ENCODE assay signal across 9 cellular contexts in genomic region chr22:37817705-37818311, GRCh38.
DNase-seq lines count a peak whose midpoint lies in the region; FAIRE-seq and TF ChIP-seq lines count a peak whose summit lies in the region.
"Had no signal": no experiment of that assay in that cellular context is flagged by ENCODE, and none has a peak within 500 bp of the region (broad histone marks: within the 10 kb centered on the region; RNA-seq: fewer than 3 reads in every experiment).

No MANE protein-coding gene starts in this region.

- peak; percentile 97 for FAIRE-seq in urothelium cell line (lab: Jason Lieb, UNC)
- FAIRE-seq: A204.1 had no signal

- no peak overlapping the region for H3K9ac ChIP-seq in rectal smooth muscle tissue (ENCODE audit: low read length)

- peaks cover 4% of the 10 kb centered on the region for H3K4me1 ChIP-seq in rectal smooth muscle tissue (ENCODE audit: control insufficient read depth, insufficient read depth, low read length)

- H3K27me3 ChIP-seq in rectal smooth muscle tissue (ENCODE audit: control insufficient read depth, insufficient read depth, low read length), result peaks cover 9% of the 10 kb centered on the region

- no peak overlapping the region for H3K4me3 ChIP-seq in NB4 (ENCODE audit: low read depth, low read length)
- H3K4me3 ChIP-seq in rectal smooth muscle tissue (ENCODE audit: low read length), result peak overlapping the region; percentile 73

- H3K27ac ChIP-seq in angular gyrus (ENCODE audit: low read depth, low read length) (peak overlapping the region; percentile 70), rectal smooth muscle tissue (ENCODE audit: low read depth, low read length) (peak overlapping the region; percentile 30)

- TF ChIP-seq POLR2A in NB4 (IDR thresholded peaks at IDR 0.05; ENCODE audit: extremely low read depth, insufficient read length), result no peak

- DNase-seq in DMS53 (lab: John Stamatoyannopoulos, UW) (peak; percentile 75), DMS53 treated with DMSO at 0.1 percent for 48 hours (lab: John Stamatoyannopoulos, UW; ENCODE audit: unreplicated experiment) (no peak), NB4 (ENCODE audit: low read depth) (peak; percentile 74), T-helper 2 cell (peak; percentile 52 to 78 (median 68)), hepatic stellate cell (ENCODE audit: low spot score) (peak; percentile 93), urothelium cell line (ENCODE audit: low spot score) (peak; percentile 92)

- peak; percentile 82 for TF ChIP-seq CTCF in NB4 (IDR thresholded peaks at IDR 0.05; ENCODE audit: low read depth, low read length)

- no peaks in the 10 kb centered on the region for H3K36me3 ChIP-seq in rectal smooth muscle tissue (ENCODE audit: control insufficient read depth, insufficient read depth, low read length)
